Comparison of ENCODE assay signal across 1 cellular context in genomic region chr9:36905101-36906066, GRCh38.
TF ChIP-seq lines count a peak whose summit lies in the region.

No MANE protein-coding gene starts in this region.

TF ChIP-seq in HCT116, 20 proteins besides CTCF, POLR2A, EP300 and RAD21 (continued from another document):
- TF ChIP-seq CBX3 (IDR thresholded peaks at IDR 0.05; ENCODE audit: low read depth) (no peak), ELF1 (IDR thresholded peaks at IDR 0.05; ENCODE audit: borderline replicate concordance, low read depth) (no peak), ZFX (IDR thresholded peaks at IDR 0.05) (no peak), POLR2AphosphoS5 (IDR thresholded peaks at IDR 0.05; ENCODE audit: low read depth, low read length) (no peak), CEBPB (IDR thresholded peaks at IDR 0.05; ENCODE audit: low read depth) (no peak), SIN3A (IDR thresholded peaks at IDR 0.05; ENCODE audit: low read depth) (no peak), ATF3 (IDR thresholded peaks at IDR 0.05) (no peak), SRF (IDR thresholded peaks at IDR 0.05; ENCODE audit: low read depth) (no peak), EZH2 (IDR thresholded peaks at IDR 0.05) (no peak)
- TF ChIP-seq, protein P1, sequence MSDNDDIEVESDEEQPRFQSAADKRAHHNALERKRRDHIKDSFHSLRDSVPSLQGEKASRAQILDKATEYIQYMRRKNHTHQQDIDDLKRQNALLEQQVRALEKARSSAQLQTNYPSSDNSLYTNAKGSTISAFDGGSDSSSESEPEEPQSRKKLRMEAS (IDR thresholded peaks at IDR 0.05): no peak
